ENCODE assay signal across 8 cellular contexts in the genomic region with DNA sequence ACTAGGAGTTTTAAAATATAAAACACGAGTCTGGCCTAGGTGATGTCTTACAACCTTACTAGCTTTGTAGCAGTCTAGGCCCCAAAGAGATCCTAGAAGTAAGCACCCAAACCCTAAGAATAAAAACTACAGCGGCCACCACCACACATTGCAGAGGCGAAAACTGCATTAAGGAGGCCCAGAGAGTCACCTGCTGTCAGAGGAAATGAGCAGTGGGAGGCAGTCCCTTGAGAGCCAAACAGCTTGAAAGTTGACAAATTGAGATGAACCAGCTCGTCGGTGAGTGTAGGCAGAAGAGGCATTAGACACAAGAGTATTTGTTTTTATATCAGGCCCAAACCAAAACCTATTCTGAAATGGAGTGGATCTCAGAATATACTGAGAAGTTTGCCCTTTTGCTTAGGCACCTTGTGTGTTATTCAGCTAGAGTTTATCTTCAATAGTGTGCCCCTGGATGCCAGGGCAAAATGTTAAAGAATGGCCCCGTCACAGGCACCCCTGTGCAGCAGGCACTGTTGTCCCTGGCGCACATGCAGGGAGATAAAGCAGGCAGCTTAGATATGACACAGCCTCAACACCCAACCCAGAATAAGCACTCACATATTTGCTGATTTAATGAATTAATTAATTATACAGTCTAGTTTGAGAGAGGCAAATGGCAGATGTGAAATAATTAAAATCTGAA.
DNase-seq lines count a peak whose midpoint lies in the region.

No MANE protein-coding gene starts in this region.

- DNase-seq in NCI-H82 (lab: John Stamatoyannopoulos, UW) (peak; percentile 7), NCI-H82 treated with DMSO at 0.1 percent for 48 hours (lab: John Stamatoyannopoulos, UW; ENCODE audit: unreplicated experiment) (no peak), NCI-H69 (lab: John Stamatoyannopoulos, UW) (peak; percentile 42), germinal center (ENCODE audit: low spot score) (peak; percentile 60), substantia nigra (lab: John Stamatoyannopoulos, UW) (no peak), head of caudate nucleus (no peak), amniotic stem cell (lab: John Stamatoyannopoulos, UW) (no peak), kidney tubule cell (ENCODE audit: low spot score) (no peak)

- intact Hi-C loops in head of caudate nucleus (cut with DNase I): loop anchor here (5.0 to 10.0 kb wide), 2 partner anchors 362 to 455 kb away; partner anchors contain the start of gene CALM1

- H3K27ac ChIP-seq in substantia nigra (ENCODE audit: low read depth, low read length, poor library complexity, severe bottlenecking): peak overlapping the region; percentile 89

Comparison
In these comparisons a context has a peak if more than half of its experiments do, and no peak if none do; other contexts are left out.
1. DNase-seq: peak in NCI-H82 (single experiment), NCI-H69 (single experiment) and germinal center (single experiment); none in NCI-H82 treated with DMSO at 0.1 percent for 48 hours (single experiment), substantia nigra (0 of 49), head of caudate nucleus (0 of 42), amniotic stem cell (single experiment) and kidney tubule cell (single experiment).